Comparison of ENCODE assay signal across 8 cellular contexts in genomic region chr12:124480469-124481256, GRCh38.
A peak's percentile ranks its signal among the peaks of the same experiment; 100 is the strongest.
DNase-seq lines count a peak whose midpoint lies in the region; ATAC-seq and TF ChIP-seq lines count a peak whose summit lies in the region.

No MANE protein-coding gene starts in this region.

- TF ChIP-seq CTCF in nephron progenitor cell (IDR thresholded peaks at IDR 0.05) = no peak

- H3K4me1 ChIP-seq in effector memory CD4-positive, alpha-beta T cell (ENCODE audit: control insufficient read depth, insufficient read depth, low read length, poor library complexity, severe bottlenecking) = peaks cover 8% of the 10 kb centered on the region

- DNase-seq in COR-L47 (lab: John Stamatoyannopoulos, UW) = peak; percentile 30
- DNase-seq in SK-MEL-5 (ENCODE audit: low read depth, low spot score) = peak; percentile 26
- peak in 1 of 3 donors; percentile 34 for DNase-seq in effector memory CD4-positive, alpha-beta T cell
- peak; percentile 26 for DNase-seq in non-pigmented ciliary epithelial cell (ENCODE audit: low read depth)
- DNase-seq in nephron progenitor cell = no peak
- DNase-seq in HEK293T (ENCODE audit: extremely low spot score) = no peak

- no peaks in the 10 kb centered on the region for H3K27me3 ChIP-seq in effector memory CD4-positive, alpha-beta T cell (replicated peaks; ENCODE audit: control insufficient read depth, insufficient read depth, low read length, poor library complexity, severe bottlenecking)

- H3K9me3 ChIP-seq in effector memory CD4-positive, alpha-beta T cell (ENCODE audit: control insufficient read depth, low read length) = no peaks in the 10 kb centered on the region

- in situ Hi-C loops in SK-MEL-5 (cut with HindIII; ENCODE audit: low pct_unique_long_range_greater_than_20kb, low sequenced_read_pairs) = no loop called here

- peaks cover 39% of the 10 kb centered on the region for H3K4me1 Mint-ChIP-seq in nephron progenitor cell

- H3K27ac Mint-ChIP-seq in nephron progenitor cell = no peak overlapping the region

- peak; percentile 54 for ATAC-seq in GM19397 (IDR thresholded peaks at IDR 0.05; ENCODE audit: unreplicated experiment)
- peak; percentile 61 for ATAC-seq in HG03196 (IDR thresholded peaks at IDR 0.05; ENCODE audit: unreplicated experiment)

- H3K36me3 ChIP-seq in effector memory CD4-positive, alpha-beta T cell (ENCODE audit: control insufficient read depth, insufficient read depth, low read length) = peaks cover 30% of the 10 kb centered on the region

- no peaks in the 10 kb centered on the region for H3K9me3 Mint-ChIP-seq in nephron progenitor cell

- H3K36me3 Mint-ChIP-seq in nephron progenitor cell (ENCODE audit: low read depth) = peaks cover 38% of the 10 kb centered on the region

- H3K27ac ChIP-seq in effector memory CD4-positive, alpha-beta T cell (ENCODE audit: insufficient read depth, low read length, poor library complexity, severe bottlenecking) = peak overlapping the region; percentile 22

- POLR2A ChIA-PET in HEK293T (lab: Yijun Ruan, JAX) = no interaction called here

- peaks cover 4% of the 10 kb centered on the region for H3K27me3 Mint-ChIP-seq in nephron progenitor cell (ENCODE audit: low read depth, poor library complexity)

- H3K4me3 Mint-ChIP-seq in nephron progenitor cell = no peak overlapping the region

- no peak overlapping the region for H3K4me3 ChIP-seq in effector memory CD4-positive, alpha-beta T cell (ENCODE audit: insufficient read depth, low read depth, low read length, poor library complexity, severe bottlenecking)

- CTCF ChIA-PET in HEK293T (lab: Yijun Ruan, JAX) = no interaction called here

TF ChIP-seq in HEK293T, 16 proteins besides CTCF, POLR2A, EP300 and RAD21:
- TF ChIP-seq BHLHE40 (IDR thresholded peaks at IDR 0.05; ENCODE audit: borderline replicate concordance) (no peak), ARNT (IDR thresholded peaks at IDR 0.05) (no peak), NFRKB (IDR thresholded peaks at IDR 0.05) (no peak), SP1 (IDR thresholded peaks at IDR 0.05) (no peak), ZNF384 (IDR thresholded peaks at IDR 0.05) (no peak), SUZ12 (IDR thresholded peaks at IDR 0.05) (no peak), HDGF (IDR thresholded peaks at IDR 0.05; ENCODE audit: borderline replicate concordance) (no peak), FOXA1 (IDR thresholded peaks at IDR 0.05) (no peak), TARDBP (IDR thresholded peaks at IDR 0.05) (no peak), FOXM1 (IDR thresholded peaks at IDR 0.05; ENCODE audit: borderline replicate concordance) (no peak), PKNOX1 (IDR thresholded peaks at IDR 0.05) (no peak), CTBP1 (IDR thresholded peaks at IDR 0.05; ENCODE audit: borderline replicate concordance) (no peak), L3MBTL2 (conservative IDR thresholded peaks at IDR 0.05) (no peak)

Comparison
In these comparisons a context has a peak if more than half of its experiments do, and no peak if none do; other contexts are left out.
1. DNase-seq: peak in COR-L47 (single experiment), SK-MEL-5 (single experiment) and non-pigmented ciliary epithelial cell (single experiment); none in nephron progenitor cell (single experiment) and HEK293T (single experiment).